ENCODE assay signal across 8 cellular contexts in genomic region chr9:89606049-89606481, GRCh38. TPM values are rescaled to one million over a fixed set of nuclear protein-coding genes. Genes with fewer than 3 reads are reported as not detected.
A peak's percentile ranks its signal among the peaks of the same experiment; 100 is the strongest.
DNase-seq lines count a peak whose midpoint lies in the region; ATAC-seq and TF ChIP-seq lines count a peak whose summit lies in the region.

No MANE protein-coding gene starts in this region.

- peak overlapping the region; percentile 57 for H3K27ac ChIP-seq in KMS-11
- peak overlapping the region; percentile 82 for H3K27ac ChIP-seq in duodenal mucosa (ENCODE audit: low read depth, low read length)
- peak overlapping the region in 7 of 8 donors; percentile 79 to 91 (median 83) for H3K27ac ChIP-seq in spleen

- H3K9me3 ChIP-seq in duodenal mucosa (ENCODE audit: control insufficient read depth in 1 of 2, low read length in 2 of 2) = no peaks in the 10 kb centered on the region
- H3K9me3 ChIP-seq in spleen = no peaks in the 10 kb centered on the region

- H3K9ac ChIP-seq in KMS-11 = peak overlapping the region; percentile 57
- H3K9ac ChIP-seq in duodenal mucosa (ENCODE audit: low read depth in 1 of 2, low read length in 2 of 2) = peak overlapping the region; percentile 78 to 81

- peak; percentile 72 for ATAC-seq in left colon

- H3K4me1 ChIP-seq in KMS-11 (ENCODE audit: low read depth, poor library complexity, severe bottlenecking) (peaks cover 16% of the 10 kb centered on the region), duodenal mucosa (ENCODE audit: control insufficient read depth in 1 of 2, insufficient read depth in 2 of 2, low read length in 2 of 2) (peaks cover 24 to 39% of the 10 kb centered on the region in 2 donors), spleen (peaks cover 25 to 49% (median 44%) of the 10 kb centered on the region in 6 donors)

- peaks cover 4% of the 10 kb centered on the region; the same call in 1 of the 2 replicates for H3K79me2 ChIP-seq in KMS-11 (ENCODE audit: insufficient read depth, low read depth)

- 2 to 22% (median 4%) methylated on average over 9 to 36 of the region's 36 CpGs for WGBS in spleen, 5 donors

- intact Hi-C loops in left colon (cut with DNase I, micrococcal nuclease) (loop anchor here in 1 of 2 donors (10.0 kb wide), 1 partner anchor 389 kb away; no protein-coding TSS in a partner anchor), spleen (cut with DNase I; ENCODE audit: low total_unique reads) (loop anchor here (10.0 kb wide), 1 partner anchor 199 kb away; no protein-coding TSS in a partner anchor)

- no peaks in the 10 kb centered on the region for H4K20me1 ChIP-seq in KMS-11 (ENCODE audit: insufficient read depth)

- TF ChIP-seq CTCF in KMS-11 (conservative IDR thresholded peaks at IDR 0.05; ENCODE audit: low read depth, low read length) (no peak), spleen (IDR thresholded peaks at IDR 0.05 in 8 of 11, conservative IDR thresholded peaks at IDR 0.05 in 3 of 11) (no peak)

- no peaks in the 10 kb centered on the region; the same call in 1 of the 2 replicates for H3K27me3 ChIP-seq in KMS-11 (ENCODE audit: insufficient read depth, low read depth)
- no peaks in the 10 kb centered on the region for H3K27me3 ChIP-seq in duodenal mucosa (ENCODE audit: control insufficient read depth in 1 of 2, insufficient read depth in 2 of 2, low read length in 2 of 2)
- peaks cover 0 to 34% (median 3%) of the 10 kb centered on the region in 7 donors for H3K27me3 ChIP-seq in spleen (replicated peaks in 1 of 7)

- DNase-seq in D341Med (ENCODE audit: low spot score) (peak; percentile 50), left colon (peak; percentile 84 to 85), spleen (peak; percentile 94), SKM-1 treated with dmso at 0.1 percent for 144 hours (lab: John Stamatoyannopoulos, UW; ENCODE audit: unreplicated experiment) (no peak), NCI-H2107 (lab: John Stamatoyannopoulos, UW) (no peak)
- peak; percentile 25 for DNase-seq in activated CD4-positive, alpha-beta T cell treated with anti-CD3 and anti-CD28 coated beads, Interleukin-2, amount 50 U/mL, for 1 hour

- H3K4me2 ChIP-seq in KMS-11 = peak overlapping the region; percentile 93

- no peak for TF ChIP-seq POLR2A in spleen (IDR thresholded peaks at IDR 0.05)

- peak overlapping the region; percentile 50; the same call in 1 of the 2 replicates for H2AFZ ChIP-seq in KMS-11 (ENCODE audit: low read depth)

- H3K4me3 ChIP-seq in KMS-11 (IDR thresholded peaks at IDR 0.05; ENCODE audit: insufficient read depth, low read depth, low read length) = no peak overlapping the region
- peak overlapping the region; percentile 83 to 88 for H3K4me3 ChIP-seq in duodenal mucosa (ENCODE audit: low read depth in 1 of 2, low read length in 2 of 2)
- peak overlapping the region; percentile 40 to 75 (median 58) for H3K4me3 ChIP-seq in spleen

- no peaks in the 10 kb centered on the region for H3K36me3 ChIP-seq in KMS-11 (ENCODE audit: insufficient read depth)
- no peaks in the 10 kb centered on the region for H3K36me3 ChIP-seq in duodenal mucosa (ENCODE audit: control insufficient read depth in 1 of 2, insufficient read depth in 2 of 2, low read length in 2 of 2)
- no peaks in the 10 kb centered on the region for H3K36me3 ChIP-seq in spleen

RNA-seq across cellular contexts. Expression of gene GADD45G, which starts 1.3 kb away (rescaled TPM):
- total RNA-seq in left colon (10 to 100 TPM in 1 of 2 donors, 1 to 10 TPM in 1; 5.3 to 13.9 TPM), spleen (1 to 10 TPM; 2.0 to 6.8 (median 2.6) TPM)
- polyA plus RNA-seq in spleen = 10 to 100 TPM in 2 of 3 donors, 1 to 10 TPM in 1; 5.9 to 17.6 (median 16.9) TPM

Comparison
In these comparisons a context has a peak if more than half of its experiments do, and no peak if none do; other contexts are left out.
1. DNase-seq: peak in D341Med (single experiment), activated CD4-positive, alpha-beta T cell treated with anti-CD3 and anti-CD28 coated beads, Interleukin-2, amount 50 U/mL, for 1 hour (single experiment), left colon (2 of 2) and spleen (single experiment); none in SKM-1 treated with dmso at 0.1 percent for 144 hours (single experiment) and NCI-H2107 (single experiment).
2. Peak in every context shown above with its lines, with median percentiles within 50 percentile points of each other: H3K27ac ChIP-seq.